In the genomic region with DNA sequence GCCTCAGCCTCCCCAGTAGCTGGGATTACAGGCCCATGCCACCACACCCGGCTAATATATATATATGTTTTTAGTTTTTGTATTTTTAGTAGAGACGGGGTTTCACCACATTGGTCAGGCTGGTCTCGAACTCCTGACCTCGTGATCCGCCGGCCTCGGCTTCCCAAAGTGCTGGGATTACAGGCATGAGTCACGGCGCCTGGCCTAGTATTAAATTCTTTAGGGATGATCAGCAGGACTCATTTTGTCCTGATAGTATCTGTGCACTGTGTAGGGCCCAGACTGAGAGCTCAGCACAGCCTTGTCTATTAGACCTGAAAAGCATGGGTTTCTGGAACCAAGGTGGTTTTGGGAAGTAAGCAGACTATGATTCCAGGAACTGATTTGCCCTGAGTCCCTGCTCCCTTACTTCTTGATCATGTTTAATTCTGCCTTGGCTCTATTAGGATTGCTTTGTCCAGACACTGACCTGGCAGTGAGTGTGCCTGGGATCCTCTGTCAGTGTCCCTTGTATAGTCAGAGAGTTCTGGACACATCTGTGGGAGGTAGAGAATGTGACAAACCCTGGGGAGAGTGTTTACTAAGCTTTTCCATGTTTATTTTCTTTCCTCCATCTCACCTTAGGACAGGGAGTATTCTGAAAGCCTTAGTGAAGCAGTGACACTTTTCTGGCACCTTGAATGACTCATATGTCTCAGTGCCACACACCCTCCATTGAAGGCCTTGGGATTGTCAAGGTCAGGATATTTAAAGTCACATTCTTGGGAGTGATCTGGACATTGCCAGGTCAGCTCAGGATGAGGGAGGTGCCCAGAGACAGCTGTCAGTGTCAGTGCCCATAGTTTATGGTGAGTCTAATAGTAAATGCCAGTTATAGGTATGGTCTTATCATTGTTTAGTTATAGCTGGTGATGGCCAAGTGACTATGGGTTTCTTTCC, we compare ENCODE assay signal across 18 cellular contexts. TPM values are rescaled to one million over a fixed set of nuclear protein-coding genes. Genes with fewer than 3 reads are reported as not detected.
DNase-seq lines count a peak whose midpoint lies in the region; ATAC-seq, FAIRE-seq and TF ChIP-seq lines count a peak whose summit lies in the region.
"Had no signal": no experiment of that assay in that cellular context is flagged by ENCODE, and none has a peak within 500 bp of the region (broad histone marks: within the 10 kb centered on the region; RNA-seq: fewer than 3 reads in every experiment).

No MANE protein-coding gene starts in this region.

- no peaks in the 10 kb centered on the region for H3K27me3 ChIP-seq in breast epithelium
- H3K27me3 ChIP-seq in colonic mucosa, result no peaks in the 10 kb centered on the region
- H3K27me3 ChIP-seq in left lung, result no peaks in the 10 kb centered on the region
- H3K27me3 ChIP-seq in dorsolateral prefrontal cortex, result no peaks in the 10 kb centered on the region

- H3K4me1 Mint-ChIP-seq in MCF 10A (ENCODE audit: insufficient read depth, unreplicated experiment), result peaks cover 9% of the 10 kb centered on the region
- H3K4me1 Mint-ChIP-seq in type B pancreatic cell (ENCODE audit: unreplicated experiment), result no peaks in the 10 kb centered on the region

- H3K9me3 Mint-ChIP-seq in MCF 10A (ENCODE audit: unreplicated experiment) (no peaks in the 10 kb centered on the region), type B pancreatic cell (peaks cover 6% of the 10 kb centered on the region)

- TF ChIP-seq CTCF in breast epithelium (IDR thresholded peaks at IDR 0.05), result no peak
- TF ChIP-seq CTCF in MCF 10A (IDR thresholded peaks at IDR 0.05; ENCODE audit: unreplicated experiment), result no peak
- no peak for TF ChIP-seq CTCF in colonic mucosa (IDR thresholded peaks at IDR 0.05)
- no peak for TF ChIP-seq CTCF in left lung (IDR thresholded peaks at IDR 0.05)
- no peak for TF ChIP-seq CTCF in type B pancreatic cell (conservative IDR thresholded peaks at IDR 0.05)
- no peak for TF ChIP-seq CTCF in dorsolateral prefrontal cortex (IDR thresholded peaks at IDR 0.05 in 54 of 56, conservative IDR thresholded peaks at IDR 0.05 in 2 of 56; ENCODE audit: low read depth in 1 of 56, partially characterized antibody in 56 of 56)

- H3K4me3 Mint-ChIP-seq in MCF 10A (ENCODE audit: unreplicated experiment) (no peak overlapping the region), type B pancreatic cell (no peak overlapping the region)
- H3K4me3 Mint-ChIP-seq: activated CD8-positive, alpha-beta T cell treated with anti-CD3 and anti-CD28 coated beads, Interleukin-2, amount 10 ng/mL, durations not matched to agents 7 days and 5 days; brain; CD4-positive, alpha-beta T cell had no signal

- H3K27me3 Mint-ChIP-seq in MCF 10A (ENCODE audit: insufficient read depth, unreplicated experiment) (no peaks in the 10 kb centered on the region), type B pancreatic cell (no peaks in the 10 kb centered on the region)
- H3K27me3 Mint-ChIP-seq: brain; CD4-positive, alpha-beta T cell had no signal

- no peak for TF ChIP-seq POLR2A in breast epithelium (IDR thresholded peaks at IDR 0.05)

- H3K36me3 Mint-ChIP-seq in MCF 10A (ENCODE audit: insufficient read depth, unreplicated experiment) (no peaks in the 10 kb centered on the region), type B pancreatic cell (no peaks in the 10 kb centered on the region)

- POLR2A ChIA-PET in MCF 10A (lab: Yijun Ruan, JAX), result interaction anchor here (0.6 to 2.2 kb wide), 7 partner anchors 9 to 343 kb away, joined by 3 to 17 read pairs (median 3); no protein-coding TSS in a partner anchor

- H3K36me3 ChIP-seq in breast epithelium (no peaks in the 10 kb centered on the region), colonic mucosa (no peaks in the 10 kb centered on the region), left lung (no peaks in the 10 kb centered on the region)

- intact Hi-C loops in breast epithelium (cut with DNase I; ENCODE audit: low total_unique reads), result no loop called here
- intact Hi-C loops in MCF 10A (cut with micrococcal nuclease), result no loop called here
- intact Hi-C loops in colonic mucosa (cut with DNase I), result no loop called here
- intact Hi-C loops in left lung (cut with DNase I), result no loop called here
- intact Hi-C loops in dorsolateral prefrontal cortex (cut with DNase I), result no loop called here

- peak overlapping the region; percentile 12 to 58 for H3K27ac ChIP-seq in breast epithelium
- peak overlapping the region; percentile 66 for H3K27ac ChIP-seq in colonic mucosa
- H3K27ac ChIP-seq in left lung, result no peak overlapping the region
- no peak overlapping the region for H3K27ac ChIP-seq in dorsolateral prefrontal cortex

- H3K4me3 ChIP-seq in breast epithelium (no peak overlapping the region), colonic mucosa (no peak overlapping the region), left lung (no peak overlapping the region), dorsolateral prefrontal cortex (no peak overlapping the region)

- CTCF ChIA-PET in MCF 10A (lab: Yijun Ruan, JAX), result interaction anchor here (0.6 to 1.8 kb wide), 6 partner anchors 23 to 79 kb away, joined by 3 to 8 read pairs (median 3); no protein-coding TSS in a partner anchor

- DNase-seq in breast epithelium (ENCODE audit: low spot score in 2 of 2), result peak in 1 of 2 donors; percentile 50
- DNase-seq in MCF 10A (ENCODE audit: unreplicated experiment), result no peak
- peak; percentile 63 for DNase-seq in colonic mucosa
- DNase-seq in left lung, result no peak
- DNase-seq in urothelium cell line (ENCODE audit: low spot score), result no peak
- no peak for DNase-seq in type B pancreatic cell (ENCODE audit: extremely low spot score, unreplicated experiment)
- no peak for DNase-seq in stimulated activated CD4-positive, alpha-beta T cell treated with anti-CD3 and anti-CD28 coated beads, Interleukin-15, amount 100 ng/mL, for 24 hours
- no peak for DNase-seq in dorsolateral prefrontal cortex
- DNase-seq: 8988T; activated CD8-positive, alpha-beta T cell treated with anti-CD3 and anti-CD28 coated beads, Interleukin-2, amount 10 ng/mL, durations not matched to agents 7 days and 5 days; activated effector memory CD4-positive, alpha-beta T cell treated with Interleukin-2 at 50 U/mL for 16 hours; CD4-positive, alpha-beta T cell; kidney; NCI-H2107; NCI-H82; posterior cingulate gyrus; SHP77 treated with DMSO at 0.1 percent for 48 hours had no signal

- peak; percentile 77 for ATAC-seq in left lung
- ATAC-seq: activated CD8-positive, alpha-beta T cell treated with anti-CD3 and anti-CD28 coated beads, Interleukin-2, amount 10 ng/mL, durations not matched to agents 7 days and 5 days had no signal

- H3K4me1 ChIP-seq in breast epithelium, result no peaks in the 10 kb centered on the region
- no peaks in the 10 kb centered on the region for H3K4me1 ChIP-seq in colonic mucosa
- H3K4me1 ChIP-seq in left lung, result peaks cover 0 to 3% of the 10 kb centered on the region in 2 donors

- H3K9ac ChIP-seq in colonic mucosa (ENCODE audit: low read depth in 2 of 2, low read length in 2 of 2), result peak overlapping the region in 1 of 2 donors; percentile 57

- BruUV-seq in MCF 10A (replicated peaks; lab: Mats Ljungman, UMichigan), result no TSS peak

- H3K27ac Mint-ChIP-seq in MCF 10A (ENCODE audit: low read depth, unreplicated experiment) (no peak overlapping the region), type B pancreatic cell (no peak overlapping the region)
- H3K27ac Mint-ChIP-seq: activated CD8-positive, alpha-beta T cell treated with anti-CD3 and anti-CD28 coated beads, Interleukin-2, amount 10 ng/mL, durations not matched to agents 7 days and 5 days; CD4-positive, alpha-beta T cell had no signal

- H3K9me3 ChIP-seq in breast epithelium (no peaks in the 10 kb centered on the region), colonic mucosa (no peaks in the 10 kb centered on the region), left lung (peaks cover 0 to 6% of the 10 kb centered on the region in 2 donors)

- no peak for FAIRE-seq in urothelium cell line (lab: Jason Lieb, UNC)
- FAIRE-seq: kidney had no signal

RNA-seq across cellular contexts. Expression of a gene that starts 34.8 kb away (rescaled TPM):
- total RNA-seq in breast epithelium (100 to 1,000 TPM; 144 to 175 (median 167) TPM), MCF 10A (2022) (73.4 and 76.5 TPM in 2 replicates), colonic mucosa (100 to 1,000 TPM; 131 to 200 TPM), left lung (100 to 1,000 TPM; 179 to 210 TPM), type B pancreatic cell (ENCODE audit: low replicate concordance) (135 and 183 TPM in 2 replicates), dorsolateral prefrontal cortex (100 to 1,000 TPM in 102 of 120 experiments, 10 to 100 TPM in 18; 77.9 to 209 (median 117) TPM)

Comparison
In these comparisons a context has a peak if more than half of its experiments do, and no peak if none do; other contexts are left out.
1. H3K27ac ChIP-seq: peak in breast epithelium (2 of 2) and colonic mucosa (single experiment); none in left lung (0 of 2) and dorsolateral prefrontal cortex (0 of 59).